Comparison of ENCODE assay signal across 8 cellular contexts in the genomic region with DNA sequence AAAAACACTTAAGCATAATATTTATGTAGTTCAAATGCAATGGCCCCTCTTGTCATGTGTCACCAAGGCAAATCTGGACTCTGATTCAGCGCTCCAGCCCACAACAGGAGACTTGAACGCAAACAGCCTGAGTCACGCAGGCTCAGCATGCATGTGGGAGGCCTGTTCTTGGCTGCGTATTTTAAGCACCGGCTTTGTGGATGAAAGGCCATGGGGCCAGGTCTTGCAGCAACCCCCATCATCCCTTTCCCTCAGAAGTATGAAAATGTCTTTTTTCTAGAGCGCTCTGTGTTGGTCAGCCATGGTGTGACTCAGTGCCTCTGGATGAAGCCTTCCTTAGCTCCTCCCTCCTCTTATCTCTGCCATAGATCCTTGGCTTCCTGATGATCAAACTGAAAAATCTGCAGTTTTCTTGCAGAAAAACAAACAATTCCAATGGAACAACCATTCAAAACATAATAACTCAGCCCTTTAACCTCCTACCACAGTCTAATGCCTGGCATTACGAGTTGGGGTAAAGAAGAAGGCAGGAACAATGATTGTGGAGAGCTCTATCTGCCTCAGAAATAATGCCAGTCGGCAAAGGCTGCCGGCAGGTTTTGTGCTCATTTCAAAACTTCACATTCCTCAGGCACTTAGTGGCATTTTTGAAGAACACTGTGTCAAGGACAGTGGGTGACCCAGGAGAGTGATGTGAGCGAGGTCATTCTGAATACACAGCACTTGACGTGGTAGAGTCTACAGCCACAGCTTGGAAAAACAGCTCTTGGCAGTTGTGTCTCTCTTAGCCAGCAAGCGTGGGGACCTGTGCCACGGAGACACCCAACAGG.
A peak's percentile ranks its signal among the peaks of the same experiment; 100 is the strongest.
DNase-seq lines count a peak whose midpoint lies in the region; ATAC-seq lines count a peak whose summit lies in the region.

No MANE protein-coding gene starts in this region.

- H3K4me1 Mint-ChIP-seq in activated T-cell treated with anti-CD3 and anti-CD28 coated beads, Interleukin-2, amount 50 U/mL, for 4 hours (ENCODE audit: low read depth) = peaks cover 52% of the 10 kb centered on the region

- H3K9me3 Mint-ChIP-seq in activated T-cell treated with anti-CD3 and anti-CD28 coated beads, Interleukin-2, amount 50 U/mL, for 4 hours = no peaks in the 10 kb centered on the region

- no peaks in the 10 kb centered on the region for H3K27me3 Mint-ChIP-seq in activated T-cell treated with anti-CD3 and anti-CD28 coated beads, Interleukin-2, amount 50 U/mL, for 4 hours (ENCODE audit: low read depth)

- peak; percentile 79 to 88 for ATAC-seq in activated T-cell treated with anti-CD3 and anti-CD28 coated beads, Interleukin-2, amount 50 U/mL, for 4 hours
- ATAC-seq in HG02884 (IDR thresholded peaks at IDR 0.05; ENCODE audit: unreplicated experiment) (no peak), GM21619 (IDR thresholded peaks at IDR 0.05; ENCODE audit: unreplicated experiment) (no peak)

- peak; percentile 11 for DNase-seq in activated gamma-delta T cell treated with anti-CD3 and anti-CD28 coated beads, Interleukin-2, amount 50 U/mL, for 16 hours (ENCODE audit: low read depth)
- DNase-seq in activated gamma-delta T cell treated with Interleukin-2 at 50 U/mL for 16 hours (no peak), hepatic stellate cell (ENCODE audit: low spot score) (peak; percentile 89), NCI-H748 (lab: John Stamatoyannopoulos, UW; ENCODE audit: unreplicated experiment) (no peak)
- DNase-seq in activated T-cell treated with anti-CD3 and anti-CD28 coated beads, Interleukin-2, amount 50 U/mL, for 4 hours = peak; percentile 16
- peak; percentile 30 to 37 for DNase-seq in stimulated activated CD4-positive, alpha-beta T cell treated with anti-CD3 and anti-CD28 coated beads, Interleukin-2, amount 100 ng/mL, for 48 hours

- H3K36me3 Mint-ChIP-seq in activated T-cell treated with anti-CD3 and anti-CD28 coated beads, Interleukin-2, amount 50 U/mL, for 4 hours (ENCODE audit: insufficient read depth) = peaks cover 53% of the 10 kb centered on the region

- H3K4me3 Mint-ChIP-seq in activated T-cell treated with anti-CD3 and anti-CD28 coated beads, Interleukin-2, amount 50 U/mL, for 4 hours = no peak overlapping the region

Comparison
In these comparisons a context has a peak if more than half of its experiments do, and no peak if none do; other contexts are left out.
1. DNase-seq: peak in activated gamma-delta T cell treated with anti-CD3 and anti-CD28 coated beads, Interleukin-2, amount 50 U/mL, for 16 hours (single experiment), activated T-cell treated with anti-CD3 and anti-CD28 coated beads, Interleukin-2, amount 50 U/mL, for 4 hours (single experiment), hepatic stellate cell (single experiment) and stimulated activated CD4-positive, alpha-beta T cell treated with anti-CD3 and anti-CD28 coated beads, Interleukin-2, amount 100 ng/mL, for 48 hours (2 of 2); none in activated gamma-delta T cell treated with Interleukin-2 at 50 U/mL for 16 hours (single experiment) and NCI-H748 (single experiment).
2. ATAC-seq: peak in activated T-cell treated with anti-CD3 and anti-CD28 coated beads, Interleukin-2, amount 50 U/mL, for 4 hours (2 of 2); none in HG02884 (single experiment) and GM21619 (single experiment).